Comparison of ENCODE assay signal across 31 cellular contexts in genomic region chr15:101323793-101324505, GRCh38.
"Had no signal": no experiment of that assay in that cellular context is flagged by ENCODE, and none has a peak within 500 bp of the region (broad histone marks: within the 10 kb centered on the region; RNA-seq: fewer than 3 reads in every experiment).

No MANE protein-coding gene starts in this region.

- H3K36me3 ChIP-seq: brain microvascular endothelial cell, thyroid gland, upper lobe of left lung had no signal

- H3K4me3 ChIP-seq: gastrocnemius medialis, thyroid gland, upper lobe of left lung had no signal

- H3K9me3 ChIP-seq: gastrocnemius medialis, thyroid gland, upper lobe of left lung had no signal

- H3K27ac Mint-ChIP-seq: activated T-cell treated with anti-CD3 and anti-CD28 coated beads, Interleukin-2, amount 50 U/mL, for 24 hours; activated T-helper 17 cell treated with anti-CD3 and anti-CD28 coated beads, Interleukin-2, amount 50 U/mL, for 72 hours; effector memory CD8-positive, alpha-beta T cell; stimulated activated memory B cell treated with anti-CD40 and anti-IgM and Interleukin-4, amounts not matched to agents 10 μg/mL and 1 μg/mL and 100 μg/mL, for 72 hours; stimulated activated naive CD8-positive, alpha-beta T cell treated with anti-CD3 and anti-CD28 coated beads, Interleukin-15, amount 100 ng/mL, for 72 hours; T-helper 1 cell treated with Interleukin-12 subunit alpha and Interleukin-12 subunit beta and Interleukin-4 antibody, amounts not matched to agents 30 μg/mL and 1 μg/mL, for 36 hours had no signal

- ATAC-seq: activated T-helper 17 cell treated with anti-CD3 and anti-CD28 coated beads, Interleukin-2, amount 50 U/mL, for 72 hours; effector memory CD8-positive, alpha-beta T cell; gastrocnemius medialis; left cardiac atrium; naive thymus-derived CD8-positive, alpha-beta T cell; right cardiac atrium; stimulated activated memory B cell treated with anti-CD40 and anti-IgM and Interleukin-4, amounts not matched to agents 10 μg/mL and 1 μg/mL and 100 μg/mL, for 72 hours; stimulated activated naive CD8-positive, alpha-beta T cell treated with anti-CD3 and anti-CD28 coated beads, Interleukin-15, amount 100 ng/mL, for 72 hours had no signal

- H3K4me3 Mint-ChIP-seq: activated T-cell treated with anti-CD3 and anti-CD28 coated beads, Interleukin-2, amount 50 U/mL, for 24 hours; activated T-helper 17 cell treated with anti-CD3 and anti-CD28 coated beads, Interleukin-2, amount 50 U/mL, for 72 hours; effector memory CD8-positive, alpha-beta T cell; naive thymus-derived CD8-positive, alpha-beta T cell; neural crest cell; stimulated activated memory B cell treated with anti-CD40 and anti-IgM and Interleukin-4, amounts not matched to agents 10 μg/mL and 1 μg/mL and 100 μg/mL, for 72 hours; stimulated activated naive CD8-positive, alpha-beta T cell treated with anti-CD3 and anti-CD28 coated beads, Interleukin-15, amount 100 ng/mL, for 72 hours; T-helper 1 cell treated with Interleukin-12 subunit alpha and Interleukin-12 subunit beta and Interleukin-4 antibody, amounts not matched to agents 30 μg/mL and 1 μg/mL, for 36 hours had no signal

- H3K27me3 ChIP-seq: gastrocnemius medialis, thyroid gland, upper lobe of left lung had no signal

- DNase-seq: activated CD4-positive, alpha-beta T cell treated with anti-CD3 and anti-CD28 coated beads for 4 hours; activated CD4-positive, alpha-beta T cell treated with anti-CD3 and anti-CD28 coated beads, Interleukin-2, amount 50 U/mL, for 4 hours; activated CD8-positive, alpha-beta memory T cell treated with anti-CD3 and anti-CD28 coated beads, Interleukin-2, amount 50 U/mL, for 4 hours; activated gamma-delta T cell treated with Interleukin-2 at 50 U/mL for 16 hours; activated naive CD4-positive, alpha-beta T cell treated with anti-CD3 and anti-CD28 coated beads, Interleukin-2, amount 50 U/mL, for 16 hours; activated T-cell treated with anti-CD3 and anti-CD28 coated beads, Interleukin-2, amount 50 U/mL, for 24 hours; amniotic stem cell; brain microvascular endothelial cell; cortex of kidney; effector memory CD8-positive, alpha-beta T cell; erythroblast; gastrocnemius medialis; glutamatergic neuron; left cardiac atrium; midbrain; naive thymus-derived CD8-positive, alpha-beta T cell; occipital lobe; right cardiac atrium; stimulated activated CD4-positive, alpha-beta T cell treated with anti-CD3 and anti-CD28 coated beads, Interleukin-1b, Interleukin-23, amount 100 ng/mL, for 48 hours; stimulated activated CD4-positive, alpha-beta T cell treated with anti-CD3 and anti-CD28 coated beads, Interleukin-4, amount 100 ng/mL, for 4 hours; stimulated activated CD8-positive, alpha-beta memory T cell treated with anti-CD3 and anti-CD28 coated beads, Interleukin-4, amount 100 ng/mL, for 48 hours; stimulated activated naive CD8-positive, alpha-beta T cell treated with anti-CD3 and anti-CD28 coated beads, Interleukin-15, amount 100 ng/mL, for 72 hours; substantia nigra; T-helper 9 cell; thyroid gland; upper lobe of left lung had no signal

- H3K4me1 Mint-ChIP-seq: neural crest cell had no signal

- H3K4me1 ChIP-seq: gastrocnemius medialis, thyroid gland had no signal

- H3K27ac ChIP-seq: brain microvascular endothelial cell, gastrocnemius medialis, thyroid gland, upper lobe of left lung, VCaP had no signal

- H3K36me3 Mint-ChIP-seq: stimulated activated memory B cell treated with anti-CD40 and anti-IgM and Interleukin-4, amounts not matched to agents 10 μg/mL and 1 μg/mL and 100 μg/mL, for 72 hours had no signal

- H3K9me3 Mint-ChIP-seq: activated T-cell treated with anti-CD3 and anti-CD28 coated beads, Interleukin-2, amount 50 U/mL, for 24 hours; activated T-helper 17 cell treated with anti-CD3 and anti-CD28 coated beads, Interleukin-2, amount 50 U/mL, for 72 hours; effector memory CD8-positive, alpha-beta T cell; naive thymus-derived CD8-positive, alpha-beta T cell; neural crest cell; stimulated activated memory B cell treated with anti-CD40 and anti-IgM and Interleukin-4, amounts not matched to agents 10 μg/mL and 1 μg/mL and 100 μg/mL, for 72 hours; T-helper 1 cell treated with Interleukin-12 subunit alpha and Interleukin-12 subunit beta and Interleukin-4 antibody, amounts not matched to agents 30 μg/mL and 1 μg/mL, for 36 hours had no signal
